In the genomic region with DNA sequence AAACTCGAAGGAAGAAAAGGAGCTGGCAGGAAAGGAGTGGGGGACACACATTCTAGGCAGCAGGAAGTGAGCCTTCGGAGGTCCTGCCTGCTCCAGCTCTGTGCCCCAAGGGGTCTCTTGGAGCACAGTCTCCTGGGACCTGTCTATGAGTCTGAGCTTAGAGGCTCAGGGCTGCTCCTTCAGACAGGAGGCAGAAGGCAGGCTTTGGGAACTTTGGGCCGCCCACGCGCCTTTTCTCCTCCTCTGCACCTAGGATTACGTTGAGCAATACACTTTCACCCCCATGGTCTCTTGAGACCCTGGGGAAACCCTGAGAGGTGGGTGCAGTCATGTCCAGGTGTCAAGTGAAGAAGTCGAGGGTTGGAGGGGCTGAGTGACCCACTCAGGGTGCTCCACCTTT, we compare ENCODE assay signal across 12 cellular contexts. TPM values are rescaled to one million over a fixed set of nuclear protein-coding genes. Genes with fewer than 3 reads are reported as not detected.
DNase-seq lines count a peak whose midpoint lies in the region; ATAC-seq and TF ChIP-seq lines count a peak whose summit lies in the region.
"Had no signal": no experiment of that assay in that cellular context is flagged by ENCODE, and none has a peak within 500 bp of the region (broad histone marks: within the 10 kb centered on the region; RNA-seq: fewer than 3 reads in every experiment).

No MANE protein-coding gene starts in this region.

- no peak overlapping the region for H2AK5ac ChIP-seq in mesendoderm (ENCODE audit: low read length)

- no peak overlapping the region for H2AFZ ChIP-seq in GM23248

- H3K9me3 ChIP-seq in GM23248 (ENCODE audit: low read depth) = no peaks in the 10 kb centered on the region
- no peaks in the 10 kb centered on the region for H3K9me3 ChIP-seq in ascending aorta
- H3K9me3 ChIP-seq in thoracic aorta = no peaks in the 10 kb centered on the region

- no peak for TF ChIP-seq CTCF in ascending aorta (IDR thresholded peaks at IDR 0.05)
- TF ChIP-seq CTCF in thoracic aorta (IDR thresholded peaks at IDR 0.05) = no peak

- WGBS in GM23248 (ENCODE audit: low coverage in 1 of 2, low lambda C conversion rate in 2 of 2, missing lambda C conversion rate in 2 of 2), 2 experiments = 84 to 86% methylated on average over 7 of the region's 7 CpGs
- WGBS in mesendoderm (ENCODE audit: extremely low coverage, insufficient coverage, low lambda C conversion rate) = no CpG with 5 or more reads among the region's 7 CpGs

- peak overlapping the region; percentile 41 for H2BK15ac ChIP-seq in mesendoderm (replicated peaks; ENCODE audit: low read depth)

- in situ Hi-C loops in GM23248 (cut with MboI) = no loop called here

- H3K4ac ChIP-seq in mesendoderm (ENCODE audit: low read depth, low read length) = peak overlapping the region; percentile 93

- intact Hi-C loops in ascending aorta (cut with DNase I) = loop anchor here (2.0 kb wide), 1 partner anchor 27 kb away; a partner anchor contains a TSS

- H3K79me1 ChIP-seq in mesendoderm (ENCODE audit: low read length) = no peaks in the 10 kb centered on the region

- no peaks in the 10 kb centered on the region for H4K20me1 ChIP-seq in GM23248 (ENCODE audit: insufficient read depth)

- H3K18ac ChIP-seq in mesendoderm (ENCODE audit: low read length) = peak overlapping the region; percentile 88

- peak overlapping the region; percentile 80 for H2BK120ac ChIP-seq in mesendoderm (ENCODE audit: low read depth, low read length)

- H4K5ac ChIP-seq in mesendoderm (ENCODE audit: low read length) = no peak overlapping the region

- ATAC-seq in thoracic aorta (ENCODE audit: insufficient number of reproducible peaks, low FRiP score, low read depth) (no peak), GM18520 (IDR thresholded peaks at IDR 0.05; ENCODE audit: unreplicated experiment) (no peak), GM19452 (IDR thresholded peaks at IDR 0.05; ENCODE audit: unreplicated experiment) (no peak)

- peaks cover 9% of the 10 kb centered on the region; the same call in 1 of the 2 replicates for H3F3A ChIP-seq in GM23248 (ENCODE audit: insufficient read depth)

- H3K4me1 ChIP-seq in GM23248 (ENCODE audit: insufficient read depth) (peaks cover 23% of the 10 kb centered on the region), ascending aorta (peaks cover 5 to 13% of the 10 kb centered on the region in 2 donors), mesendoderm (ENCODE audit: control insufficient read depth, low read depth, low read length) (peaks cover 4% of the 10 kb centered on the region), thoracic aorta (ENCODE audit: control insufficient read depth in 1 of 2, low read depth in 2 of 2) (peaks cover 9 to 26% of the 10 kb centered on the region in 2 donors)

- H3K4me3 ChIP-seq in GM23248 (no peak overlapping the region), ascending aorta (peak overlapping the region; percentile 69 to 76), mesendoderm (ENCODE audit: low read length) (no peak overlapping the region), thoracic aorta (peak overlapping the region; percentile 79)

- H3K9me2 ChIP-seq in GM23248 (ENCODE audit: insufficient read depth) = no peaks in the 10 kb centered on the region

- H3K56ac ChIP-seq in mesendoderm (ENCODE audit: low read length) = no peak overlapping the region

- H3K4me2 ChIP-seq in GM23248 (ENCODE audit: unreplicated experiment) (no peak overlapping the region), mesendoderm (ENCODE audit: low read length) (no peak overlapping the region)

- H4K8ac ChIP-seq in mesendoderm (ENCODE audit: low read depth, low read length) = no peak overlapping the region

- DNase-seq in GM23248 (peak; percentile 10), ascending aorta (ENCODE audit: low spot score in 2 of 2) (no peak), mesendoderm (no peak), thoracic aorta (ENCODE audit: low spot score) (no peak), AG20443 (ENCODE audit: low spot score) (no peak)
- DNase-seq: activated CD4-positive, alpha-beta T cell treated with anti-CD3 and anti-CD28 coated beads for 4 hours; MV-4-11; NCI-H524 had no signal

- no peaks in the 10 kb centered on the region for H3K36me3 ChIP-seq in GM23248 (ENCODE audit: low read depth)
- peaks cover 0 to 12% of the 10 kb centered on the region in 2 donors for H3K36me3 ChIP-seq in ascending aorta
- H3K36me3 ChIP-seq in mesendoderm (ENCODE audit: control insufficient read depth, insufficient read depth, low read length) = no peaks in the 10 kb centered on the region
- H3K36me3 ChIP-seq in thoracic aorta = no peaks in the 10 kb centered on the region

- H3K27ac ChIP-seq in GM23248 (no peak overlapping the region), ascending aorta (peak overlapping the region; percentile 49 to 60), mesendoderm (ENCODE audit: low read depth, low read length) (no peak overlapping the region), thoracic aorta (peak overlapping the region in 1 of 2 donors; percentile 35)

- H3K23ac ChIP-seq in mesendoderm (ENCODE audit: low read length) = no peak overlapping the region

- H2BK5ac ChIP-seq in mesendoderm (ENCODE audit: low read length) = no peak overlapping the region

- no peaks in the 10 kb centered on the region for H3K79me2 ChIP-seq in GM23248 (ENCODE audit: insufficient read depth)
- no peaks in the 10 kb centered on the region for H3K79me2 ChIP-seq in mesendoderm (ENCODE audit: control insufficient read depth, insufficient read depth, low read length)

- no peak overlapping the region for H3K9ac ChIP-seq in GM23248
- H3K9ac ChIP-seq in mesendoderm (ENCODE audit: low read length) = peak overlapping the region; percentile 24

- H3K27me3 ChIP-seq in GM23248 (replicated peaks; ENCODE audit: insufficient read depth) (no peaks in the 10 kb centered on the region), ascending aorta (no peaks in the 10 kb centered on the region), mesendoderm (ENCODE audit: insufficient read depth, low read length, poor library complexity) (no peaks in the 10 kb centered on the region), thoracic aorta (replicated peaks; ENCODE audit: insufficient read depth) (no peaks in the 10 kb centered on the region)

RNA-seq across cellular contexts. Expression of a gene that starts 1.0 kb away (rescaled TPM):
- total RNA-seq in GM23248 (2014; rRNA removed; shearing (Covaris generic)) = 5.3 and 8.1 TPM in 2 replicates
- polyA plus RNA-seq in GM23248 (2016; fragmentation: Nextera tagmentation; extraction: Ambion mirVana) = 4.5 and 4.8 TPM in 2 replicates
- total RNA-seq in ascending aorta (56.8 TPM), thoracic aorta (10 to 100 TPM; 33.9 to 82.0 TPM)
- polyA plus RNA-seq in mesendoderm (2013, experiment 1 of 2) = 14.8 TPM
- 15.2 TPM for polyA plus RNA-seq in mesendoderm (2013, experiment 2 of 2)

RNA-seq across cellular contexts. Expression of a gene that starts 16.2 kb away (rescaled TPM):
- total RNA-seq in GM23248 (2014; rRNA removed; shearing (Covaris generic)) = 63.2 and 83.7 TPM in 2 replicates
- 67.8 and 74.1 TPM in 2 replicates for polyA plus RNA-seq in GM23248 (2016; fragmentation: Nextera tagmentation; extraction: Ambion mirVana)
- total RNA-seq in ascending aorta (24.7 TPM), thoracic aorta (10 to 100 TPM; 30.5 to 58.6 TPM)
- polyA plus RNA-seq in mesendoderm (2013, experiment 1 of 2) = 116 TPM
- polyA plus RNA-seq in mesendoderm (2013, experiment 2 of 2) = 112 TPM

RNA-seq across cellular contexts. Expression of a gene that starts 27.6 kb away (rescaled TPM):
- total RNA-seq in GM23248 (2014; rRNA removed; shearing (Covaris generic)) = 12.9 and 16.4 TPM in 2 replicates
- polyA plus RNA-seq in GM23248 (2016; fragmentation: Nextera tagmentation; extraction: Ambion mirVana) = 8.5 and 9.1 TPM in 2 replicates
- total RNA-seq in ascending aorta (38.1 TPM), thoracic aorta (10 to 100 TPM; 12.8 to 16.9 TPM)
- polyA plus RNA-seq in mesendoderm (2013, experiment 1 of 2) = 1.3 TPM
- polyA plus RNA-seq in mesendoderm (2013, experiment 2 of 2) = 1.3 TPM

RNA-seq across cellular contexts. Expression of a gene that starts 33.5 kb away (rescaled TPM):
- not detected in 2 replicates for total RNA-seq in GM23248 (2014; rRNA removed; shearing (Covaris generic))
- polyA plus RNA-seq in GM23248 (2016; fragmentation: Nextera tagmentation; extraction: Ambion mirVana) = not detected in 2 replicates
- total RNA-seq in ascending aorta (not detected), thoracic aorta (1 to 10 TPM; 1.5 to 2.2 TPM)
- 12.5 TPM for polyA plus RNA-seq in mesendoderm (2013, experiment 1 of 2)
- polyA plus RNA-seq in mesendoderm (2013, experiment 2 of 2) = 12.0 TPM
- total RNA-seq: activated T-helper 2 cell treated with anti-CD3 and anti-CD28 coated beads, Interferon-gamma antibody, Interleukin-2, Interleukin-4, amounts not matched to agents 10 μg/mL and 5 μg/mL and 100 μg/mL, durations not matched to agents 14 hours and 24 hours and 36 hours; fibroblast of villous mesenchyme had no signal

RNA-seq across cellular contexts. Expression of a gene that starts 59.7 kb away (rescaled TPM):
- total RNA-seq in GM23248 (2014; rRNA removed; shearing (Covaris generic)) = 7.1 and 9.5 TPM in 2 replicates
- polyA plus RNA-seq in GM23248 (2016; fragmentation: Nextera tagmentation; extraction: Ambion mirVana) = 12.4 and 12.7 TPM in 2 replicates
- total RNA-seq in ascending aorta (0.21 TPM), thoracic aorta (1 to 10 TPM; 4.1 TPM)
- 1.4 TPM for polyA plus RNA-seq in mesendoderm (2013, experiment 1 of 2)
- polyA plus RNA-seq in mesendoderm (2013, experiment 2 of 2) = 1.4 TPM

Comparison
In these comparisons a context has a peak if more than half of its experiments do, and no peak if none do; other contexts are left out.
1. H3K27ac ChIP-seq: peak in ascending aorta (2 of 2); none in GM23248 (single experiment) and mesendoderm (single experiment).
2. H3K4me3 ChIP-seq: peak in ascending aorta (2 of 2) and thoracic aorta (single experiment); none in GM23248 (single experiment) and mesendoderm (single experiment).